In the genomic region with DNA sequence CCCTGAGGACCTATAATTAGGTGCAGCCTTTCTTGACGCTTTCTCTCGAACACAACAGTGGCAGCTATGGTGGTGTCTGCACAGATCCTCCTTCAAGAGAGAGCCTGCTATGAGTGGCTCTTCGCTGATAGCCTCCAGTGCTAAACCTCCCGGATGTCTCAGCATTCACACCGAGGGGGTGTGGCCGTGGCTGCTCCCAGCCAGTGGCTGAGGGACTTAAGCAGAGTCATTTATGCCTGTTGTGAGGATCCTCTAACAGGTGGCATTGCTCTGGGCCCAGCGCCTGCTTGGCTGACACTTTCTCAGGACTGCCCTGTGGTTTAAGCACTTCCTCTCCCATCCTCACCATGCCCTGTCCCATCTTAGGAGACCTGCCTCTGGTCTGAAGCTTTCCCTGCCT, we compare ENCODE assay signal across 20 cellular contexts.
"Had no signal": no experiment of that assay in that cellular context is flagged by ENCODE, and none has a peak within 500 bp of the region (broad histone marks: within the 10 kb centered on the region; RNA-seq: fewer than 3 reads in every experiment).

No MANE protein-coding gene starts in this region.

- H3K27ac ChIP-seq: adrenal gland, heart left ventricle, pancreas, sigmoid colon, spleen, suprapubic skin, WERI-Rb-1 had no signal

- H3K4me1 ChIP-seq: adrenal gland, heart left ventricle, pancreas, sigmoid colon, spleen, suprapubic skin had no signal

- FAIRE-seq: frontal cortex, islet of Langerhans, pancreas had no signal

- H3K27ac Mint-ChIP-seq: activated CD4-positive, alpha-beta memory T cell treated with anti-CD3 and anti-CD28 coated beads, Interleukin-2, amount 10 ng/mL, durations not matched to agents 7 days and 5 days; activated CD4-positive, alpha-beta T cell treated with anti-CD3 and anti-CD28 coated beads for 36 hours; activated naive CD4-positive, alpha-beta T cell treated with anti-CD3 and anti-CD28 coated beads, Interleukin-2, amount 50 U/mL, for 24 hours; naive B cell; stimulated activated naive CD8-positive, alpha-beta T cell treated with anti-CD3 and anti-CD28 coated beads, Interleukin-15, Interleukin-2, amounts not matched to agents 100 ng/mL and 50 ng/mL, for 24 hours had no signal

- ATAC-seq: activated CD4-positive, alpha-beta T cell treated with anti-CD3 and anti-CD28 coated beads for 36 hours; heart left ventricle; left lobe of liver; pancreas had no signal

- H3K9me3 ChIP-seq: adrenal gland, pancreas, suprapubic skin had no signal

- DNase-seq: activated CD4-positive, alpha-beta memory T cell treated with anti-CD3 and anti-CD28 coated beads, Interleukin-2, amount 10 ng/mL, durations not matched to agents 7 days and 5 days; activated CD4-positive, alpha-beta T cell treated with anti-CD3 and anti-CD28 coated beads for 36 hours; activated effector memory CD4-positive, alpha-beta T cell treated with anti-CD3 and anti-CD28 coated beads, Interleukin-2, amount 50 U/mL, for 16 hours; activated T-cell treated with anti-CD3 and anti-CD28 coated beads, Interleukin-2, amount 50 U/mL, for 48 hours; adrenal gland; dermis blood vessel endothelial cell; heart left ventricle; naive B cell; pancreas; sigmoid colon; spleen; T-helper 9 cell; trophoblast cell; WERI-Rb-1 had no signal

- H3K27me3 Mint-ChIP-seq: activated CD4-positive, alpha-beta memory T cell treated with anti-CD3 and anti-CD28 coated beads, Interleukin-2, amount 10 ng/mL, durations not matched to agents 7 days and 5 days; activated CD4-positive, alpha-beta T cell treated with anti-CD3 and anti-CD28 coated beads for 36 hours; activated naive CD4-positive, alpha-beta T cell treated with anti-CD3 and anti-CD28 coated beads, Interleukin-2, amount 50 U/mL, for 24 hours; naive B cell; stimulated activated naive CD8-positive, alpha-beta T cell treated with anti-CD3 and anti-CD28 coated beads, Interleukin-15, Interleukin-2, amounts not matched to agents 100 ng/mL and 50 ng/mL, for 24 hours had no signal

- H3K4me3 ChIP-seq: adrenal gland, heart left ventricle, pancreas, sigmoid colon, spleen, suprapubic skin had no signal

- H3K4me3 Mint-ChIP-seq: activated CD4-positive, alpha-beta memory T cell treated with anti-CD3 and anti-CD28 coated beads, Interleukin-2, amount 10 ng/mL, durations not matched to agents 7 days and 5 days; activated CD4-positive, alpha-beta T cell treated with anti-CD3 and anti-CD28 coated beads for 36 hours; activated naive CD4-positive, alpha-beta T cell treated with anti-CD3 and anti-CD28 coated beads, Interleukin-2, amount 50 U/mL, for 24 hours; stimulated activated naive CD8-positive, alpha-beta T cell treated with anti-CD3 and anti-CD28 coated beads, Interleukin-15, Interleukin-2, amounts not matched to agents 100 ng/mL and 50 ng/mL, for 24 hours had no signal

- H3K36me3 Mint-ChIP-seq: activated naive CD4-positive, alpha-beta T cell treated with anti-CD3 and anti-CD28 coated beads, Interleukin-2, amount 50 U/mL, for 24 hours; naive B cell had no signal

- H3K27me3 ChIP-seq: adrenal gland, heart left ventricle, pancreas, sigmoid colon, spleen, suprapubic skin had no signal

- H3K36me3 ChIP-seq: adrenal gland, heart left ventricle, pancreas, sigmoid colon, spleen, suprapubic skin, WERI-Rb-1 had no signal

- H3K4me1 Mint-ChIP-seq: activated CD4-positive, alpha-beta memory T cell treated with anti-CD3 and anti-CD28 coated beads, Interleukin-2, amount 10 ng/mL, durations not matched to agents 7 days and 5 days; activated CD4-positive, alpha-beta T cell treated with anti-CD3 and anti-CD28 coated beads for 36 hours; activated naive CD4-positive, alpha-beta T cell treated with anti-CD3 and anti-CD28 coated beads, Interleukin-2, amount 50 U/mL, for 24 hours; naive B cell had no signal
